ENCODE assay signal across 9 cellular contexts in the genomic region with DNA sequence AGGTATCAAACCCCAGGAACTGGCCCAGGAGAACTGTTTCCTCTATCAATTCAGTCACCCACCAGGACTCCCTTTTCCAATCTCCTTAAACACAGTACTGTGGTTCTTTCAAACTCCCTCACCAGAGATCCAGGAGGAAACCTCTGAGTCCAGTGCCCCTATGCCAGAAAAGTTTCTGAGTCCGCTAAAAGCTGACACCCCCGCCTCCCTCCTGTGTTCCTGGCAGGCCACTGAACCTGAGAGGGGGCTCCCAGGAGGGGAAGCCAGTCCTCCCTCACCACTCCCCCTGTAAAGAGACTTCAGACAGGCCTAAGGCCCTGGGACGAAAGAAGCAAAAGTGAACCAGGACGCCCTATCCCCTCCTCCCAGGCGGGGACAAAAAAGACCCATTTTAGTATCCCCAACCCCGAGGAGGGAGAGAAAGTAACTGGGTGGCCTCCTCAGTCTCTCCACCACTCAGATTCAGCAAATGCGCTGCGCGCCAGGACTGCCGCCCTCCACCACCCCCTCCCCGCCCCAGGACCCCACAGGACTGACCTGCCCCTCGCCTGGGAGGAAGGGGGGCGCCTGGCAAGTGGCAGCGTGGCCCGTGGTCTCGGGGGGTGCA. TPM values are rescaled to one million over a fixed set of nuclear protein-coding genes. Genes with fewer than 3 reads are reported as not detected.
A peak's percentile ranks its signal among the peaks of the same experiment; 100 is the strongest.
DNase-seq lines count a peak whose midpoint lies in the region; ATAC-seq and TF ChIP-seq lines count a peak whose summit lies in the region.
"Had no signal": no experiment of that assay in that cellular context is flagged by ENCODE, and none has a peak within 500 bp of the region (broad histone marks: within the 10 kb centered on the region; RNA-seq: fewer than 3 reads in every experiment).

No MANE protein-coding gene starts in this region.

- H3K4me3 Mint-ChIP-seq in activated naive CD8-positive, alpha-beta T cell: peak overlapping the region; percentile 91

- peak overlapping the region; percentile 67 for H3K9ac ChIP-seq in parathyroid adenoma

- H3K36me3 ChIP-seq in cardiac muscle cell: peaks cover 4% of the 10 kb centered on the region
- H3K36me3 ChIP-seq in parathyroid adenoma (ENCODE audit: control insufficient read depth, insufficient read depth, low read length): no peaks in the 10 kb centered on the region

- H3K4me1 ChIP-seq in cardiac muscle cell (ENCODE audit: low read depth) (peaks cover 36% of the 10 kb centered on the region), parathyroid adenoma (peaks cover 6% of the 10 kb centered on the region)

- no peaks in the 10 kb centered on the region for H3K27me3 Mint-ChIP-seq in activated naive CD8-positive, alpha-beta T cell

- H3K9me3 ChIP-seq in cardiac muscle cell (ENCODE audit: low read depth) (no peaks in the 10 kb centered on the region), parathyroid adenoma (ENCODE audit: control insufficient read depth, low read length) (no peaks in the 10 kb centered on the region)

- H3K36me3 Mint-ChIP-seq in activated naive CD8-positive, alpha-beta T cell: peaks cover 3% of the 10 kb centered on the region

- no peak for TF ChIP-seq CTCF in cardiac muscle cell (IDR thresholded peaks at IDR 0.05; ENCODE audit: low read depth, low read length)
- TF ChIP-seq CTCF in parathyroid adenoma (IDR thresholded peaks at IDR 0.05): no peak

- H3K9me3 Mint-ChIP-seq in activated naive CD8-positive, alpha-beta T cell (ENCODE audit: low read depth): no peaks in the 10 kb centered on the region

- peaks cover 56% of the 10 kb centered on the region for H3K4me1 Mint-ChIP-seq in activated naive CD8-positive, alpha-beta T cell (ENCODE audit: low read depth)

- H2AFZ ChIP-seq in parathyroid adenoma: peak overlapping the region; percentile 92

- ATAC-seq in activated CD4-positive, CD25-positive, alpha-beta regulatory T cell treated with anti-CD3 and anti-CD28 coated beads, Interleukin-2, amount 50 U/mL, for 24 hours: peak; percentile 5 to 9
- ATAC-seq in HG03108 (IDR thresholded peaks at IDR 0.05; ENCODE audit: unreplicated experiment) (no peak), HG03196 (IDR thresholded peaks at IDR 0.05; ENCODE audit: unreplicated experiment) (no peak)

- H3K4me3 ChIP-seq in Jurkat, Clone E6-1 (ENCODE audit: low read length): peak overlapping the region; percentile 89
- H3K4me3 ChIP-seq in cardiac muscle cell (peak overlapping the region; percentile 88), parathyroid adenoma (ENCODE audit: low read depth, low read length) (peak overlapping the region; percentile 90)

- peak overlapping the region; percentile 98 for H3K4me2 ChIP-seq in parathyroid adenoma (ENCODE audit: low read length)

- DNase-seq in activated CD4-positive, CD25-positive, alpha-beta regulatory T cell (lab: John Stamatoyannopoulos, UW): no peak
- no peak for DNase-seq in Jurkat, Clone E6-1 (ENCODE audit: low read depth, low spot score)
- peak; percentile 25 to 66 for DNase-seq in cardiac muscle cell (ENCODE audit: low read depth in 1 of 2, low spot score in 1 of 2)

- H3K79me2 ChIP-seq in parathyroid adenoma: no peaks in the 10 kb centered on the region

- H3K27ac ChIP-seq in cardiac muscle cell (peak overlapping the region; percentile 88), parathyroid adenoma (peak overlapping the region; percentile 69)

- H3K27ac Mint-ChIP-seq in activated naive CD8-positive, alpha-beta T cell: peak overlapping the region; percentile 88

- H3K27me3 ChIP-seq in cardiac muscle cell (no peaks in the 10 kb centered on the region), parathyroid adenoma (ENCODE audit: control insufficient read depth, insufficient read depth, low read length) (no peaks in the 10 kb centered on the region)
- H3K27me3 ChIP-seq: foreskin keratinocyte had no signal

RNA-seq across cellular contexts. Expression of a gene that starts 0.6 kb away (rescaled TPM):
- 21.8 TPM for polyA plus RNA-seq in Jurkat, Clone E6-1 (2012; ENCODE audit: insufficient read depth, insufficient read length)
- 29.4 and 52.1 TPM in 2 replicates for total RNA-seq in cardiac muscle cell
- polyA plus RNA-seq in cardiac muscle cell: 43.5 and 44.5 TPM in 2 replicates

RNA-seq across cellular contexts. Expression of a gene that starts 37.1 kb away (rescaled TPM):
- polyA plus RNA-seq in Jurkat, Clone E6-1 (2012; ENCODE audit: insufficient read depth, insufficient read length): 18.6 TPM
- 3.3 and 7.2 TPM in 2 replicates for total RNA-seq in cardiac muscle cell
- polyA plus RNA-seq in cardiac muscle cell: 6.5 and 15.2 TPM in 2 replicates

RNA-seq across cellular contexts. Expression of a gene that starts 37.6 kb away (rescaled TPM):
- polyA plus RNA-seq in Jurkat, Clone E6-1 (2012; ENCODE audit: insufficient read depth, insufficient read length): not detected
- total RNA-seq in cardiac muscle cell: not detected in 2 replicates
- 0.18 and 0.57 TPM in 2 replicates for polyA plus RNA-seq in cardiac muscle cell
- total RNA-seq: foreskin keratinocyte had no signal
- polyA plus RNA-seq: foreskin keratinocyte had no signal

Comparison
In these comparisons a context has a peak if more than half of its experiments do, and no peak if none do; other contexts are left out.
1. ATAC-seq: peak in activated CD4-positive, CD25-positive, alpha-beta regulatory T cell treated with anti-CD3 and anti-CD28 coated beads, Interleukin-2, amount 50 U/mL, for 24 hours (2 of 2); none in HG03108 (single experiment) and HG03196 (single experiment).
2. DNase-seq: peak in cardiac muscle cell (2 of 2); none in activated CD4-positive, CD25-positive, alpha-beta regulatory T cell (0 of 4) and Jurkat, Clone E6-1 (single experiment).
3. Peak in every context shown above with its lines, with median percentiles within 50 percentile points of each other: H3K4me3 ChIP-seq.